8 cellular contexts compared by ENCODE assay signal in genomic region chr20:48722737-48723191, GRCh38.
A peak's percentile ranks its signal among the peaks of the same experiment; 100 is the strongest.
DNase-seq lines count a peak whose midpoint lies in the region; ATAC-seq and TF ChIP-seq lines count a peak whose summit lies in the region.

No MANE protein-coding gene starts in this region.

- peaks cover 53% of the 10 kb centered on the region for H3K36me3 Mint-ChIP-seq in activated naive CD8-positive, alpha-beta T cell treated with anti-CD3 and anti-CD28 coated beads for 36 hours

- DNase-seq in activated gamma-delta T cell treated with Interleukin-2 at 50 U/mL for 16 hours (peak; percentile 37), activated gamma-delta T cell (lab: John Stamatoyannopoulos, UW) (no peak), iris pigment epithelial cell (ENCODE audit: low read depth) (peak; percentile 11), transverse colon (no peak), ovary (no peak)
- DNase-seq in activated naive CD8-positive, alpha-beta T cell treated with anti-CD3 and anti-CD28 coated beads for 36 hours, result peak; percentile 48
- DNase-seq in activated CD4-positive, alpha-beta T cell treated with anti-CD3 and anti-CD28 coated beads, Interleukin-2, amount 50 U/mL, for 1 hour, result no peak

- peaks cover 4% of the 10 kb centered on the region for H3K9me3 Mint-ChIP-seq in activated naive CD8-positive, alpha-beta T cell treated with anti-CD3 and anti-CD28 coated beads for 36 hours

- H3K36me3 ChIP-seq in transverse colon (no peaks in the 10 kb centered on the region), ovary (no peaks in the 10 kb centered on the region)

- no peaks in the 10 kb centered on the region for H3K27me3 Mint-ChIP-seq in activated naive CD8-positive, alpha-beta T cell treated with anti-CD3 and anti-CD28 coated beads for 36 hours

- H3K4me3 ChIP-seq in transverse colon (no peak overlapping the region), ovary (no peak overlapping the region)

- TF ChIP-seq CTCF in transverse colon (IDR thresholded peaks at IDR 0.05), result no peak
- no peak for TF ChIP-seq CTCF in ovary (IDR thresholded peaks at IDR 0.05)

- H3K4me3 Mint-ChIP-seq in activated naive CD8-positive, alpha-beta T cell treated with anti-CD3 and anti-CD28 coated beads for 36 hours, result no peak overlapping the region

- H3K9me3 ChIP-seq in transverse colon, result no peaks in the 10 kb centered on the region
- no peaks in the 10 kb centered on the region for H3K9me3 ChIP-seq in ovary

- TF ChIP-seq POLR2A in transverse colon (IDR thresholded peaks at IDR 0.05), result no peak
- no peak for TF ChIP-seq POLR2A in ovary (IDR thresholded peaks at IDR 0.05)

- in situ Hi-C loops in transverse colon (cut with MboI; ENCODE audit: low pct_ligation_motif_present in 1 of 4, low pct_unique_long_range_greater_than_20kb in 1 of 4, low sequenced_read_pairs in 3 of 4), result no loop called here

- ATAC-seq in GM18511 (IDR thresholded peaks at IDR 0.05; ENCODE audit: unreplicated experiment), result no peak

- H3K27ac Mint-ChIP-seq in activated naive CD8-positive, alpha-beta T cell treated with anti-CD3 and anti-CD28 coated beads for 36 hours, result peak overlapping the region; percentile 76

- intact Hi-C loops in transverse colon (cut with DNase I; ENCODE audit: low total_unique reads) (no loop called here), ovary (cut with DNase I) (no loop called here)

- peaks cover 62% of the 10 kb centered on the region for H3K4me1 Mint-ChIP-seq in activated naive CD8-positive, alpha-beta T cell treated with anti-CD3 and anti-CD28 coated beads for 36 hours

- peak overlapping the region; percentile 62 to 83 (median 65) for H3K27ac ChIP-seq in transverse colon
- no peak overlapping the region for H3K27ac ChIP-seq in ovary

- no peak for TF ChIP-seq EP300 in transverse colon (IDR thresholded peaks at IDR 0.05; ENCODE audit: low read depth)
- no peak for TF ChIP-seq EP300 in ovary (IDR thresholded peaks at IDR 0.05)

- H3K27me3 ChIP-seq in transverse colon (no peaks in the 10 kb centered on the region), ovary (no peaks in the 10 kb centered on the region)

- WGBS in transverse colon (ENCODE audit: low coverage in 1 of 2), 2 donors, result 38% methylated on average over 8 of the region's 8 CpGs; no CpG with 5 or more reads in 1 of the 2 donors
- WGBS in ovary, 3 donors, result 68 to 71% (median 70%) methylated on average over 8 of the region's 8 CpGs

- peaks cover 5 to 44% (median 20%) of the 10 kb centered on the region in 4 donors for H3K4me1 ChIP-seq in transverse colon
- H3K4me1 ChIP-seq in ovary (ENCODE audit: insufficient read depth), result peaks cover 6% of the 10 kb centered on the region

Comparison
In these comparisons a context has a peak if more than half of its experiments do, and no peak if none do; other contexts are left out.
1. DNase-seq: peak in activated gamma-delta T cell treated with Interleukin-2 at 50 U/mL for 16 hours (single experiment), activated naive CD8-positive, alpha-beta T cell treated with anti-CD3 and anti-CD28 coated beads for 36 hours (single experiment) and iris pigment epithelial cell (single experiment); none in activated gamma-delta T cell (single experiment), transverse colon (single experiment), ovary (0 of 5) and activated CD4-positive, alpha-beta T cell treated with anti-CD3 and anti-CD28 coated beads, Interleukin-2, amount 50 U/mL, for 1 hour (single experiment).
2. H3K27ac ChIP-seq: peak in transverse colon (4 of 4); none in ovary (0 of 2).